Comparison of ENCODE assay signal across 24 cellular contexts in the genomic region with DNA sequence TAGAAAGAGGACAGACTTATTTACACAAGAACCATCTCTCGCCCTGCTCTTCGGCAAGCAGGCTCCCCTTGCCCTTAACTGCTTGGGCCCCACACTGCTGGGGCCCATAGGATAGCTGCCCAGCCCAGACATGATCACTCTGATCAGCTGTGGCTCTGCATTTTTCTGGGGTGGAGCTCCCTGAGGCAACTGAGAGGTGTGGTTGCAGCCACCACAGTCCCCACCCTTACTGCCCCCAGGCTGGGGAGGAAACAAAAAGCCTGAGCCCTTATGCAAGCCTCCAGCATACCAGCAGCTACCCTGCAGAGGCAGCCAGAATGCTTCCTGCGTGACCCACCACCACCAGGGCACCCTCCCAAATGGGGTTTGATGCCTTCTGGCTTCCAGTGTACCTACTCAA.
DNase-seq lines count a peak whose midpoint lies in the region; ATAC-seq, FAIRE-seq and TF ChIP-seq lines count a peak whose summit lies in the region.
"Had no signal": no experiment of that assay in that cellular context is flagged by ENCODE, and none has a peak within 500 bp of the region (broad histone marks: within the 10 kb centered on the region; RNA-seq: fewer than 3 reads in every experiment).

No MANE protein-coding gene starts in this region.

- no peak overlapping the region for H3K4me3 Mint-ChIP-seq in activated naive CD4-positive, alpha-beta T cell treated with anti-CD3 and anti-CD28 coated beads, Interleukin-2, amount 10 ng/mL, durations not matched to agents 7 days and 5 days
- no peak overlapping the region for H3K4me3 Mint-ChIP-seq in activated naive CD4-positive, alpha-beta T cell treated with anti-CD3 and anti-CD28 coated beads for 36 hours
- H3K4me3 Mint-ChIP-seq: activated CD8-positive, alpha-beta T cell treated with anti-CD3 and anti-CD28 coated beads, Interleukin-2, amount 10 ng/mL, durations not matched to agents 7 days and 5 days; activated T-cell treated with anti-CD3 and anti-CD28 coated beads, Interleukin-2, amount 50 U/mL, for 72 hours; CD4-positive, CD25-positive, alpha-beta regulatory T cell; mesothelial cell of epicardium; nephron progenitor cell; stimulated activated effector memory CD8-positive, alpha-beta T cell treated with anti-CD3 and anti-CD28 coated beads, Interleukin-12 subunit alpha, Interleukin-12 subunit beta, amount 100 ng/mL, for 72 hours had no signal

- dilution Hi-C loops in keratinocyte (cut with MboI; ENCODE audit: extremely low pct_ligation_motif_present, low sequenced_read_pairs), result no loop called here

- FAIRE-seq in keratinocyte (lab: Jason Lieb, UNC), result no peak
- FAIRE-seq: H1, K562 had no signal

- 62 to 85% (median 71%) methylated on average over 3 of the region's 3 CpGs for WGBS in spleen, 5 donors

- DNase-seq in DND-41 (no peak), M059J (ENCODE audit: low read depth) (peak; percentile 68), T1000 (lab: John Stamatoyannopoulos, UW) (peak; percentile 47), keratinocyte (ENCODE audit: low read depth, low spot score) (peak; percentile 60), HT-29 (ENCODE audit: low spot score) (no peak), spleen (no peak)
- DNase-seq in activated naive CD4-positive, alpha-beta T cell treated with anti-CD3 and anti-CD28 coated beads, Interleukin-2, amount 10 ng/mL, durations not matched to agents 7 days and 5 days, result no peak
- DNase-seq in activated naive CD4-positive, alpha-beta T cell treated with anti-CD3 and anti-CD28 coated beads for 36 hours, result no peak
- DNase-seq: activated CD8-positive, alpha-beta T cell treated with anti-CD3 and anti-CD28 coated beads, Interleukin-2, amount 10 ng/mL, durations not matched to agents 7 days and 5 days; activated T-cell treated with anti-CD3 and anti-CD28 coated beads, Interleukin-2, amount 50 U/mL, for 72 hours; CD4-positive, CD25-positive, alpha-beta regulatory T cell; NCI-H1105 treated with DMSO at 0.1 percent for 48 hours; NCI-H526; nephron progenitor cell had no signal

- TF ChIP-seq CTCF in DND-41 (IDR thresholded peaks at IDR 0.05; ENCODE audit: borderline replicate concordance, extremely low read depth, low read length, poor library complexity, severe bottlenecking), result no peak
- TF ChIP-seq CTCF in keratinocyte (optimal IDR thresholded peaks at IDR 0.05 in 1 of 3, IDR thresholded peaks at IDR 0.05 in 1 of 3, conservative IDR thresholded peaks at IDR 0.05 in 1 of 3; ENCODE audit: extremely low read depth in 1 of 3, insufficient read depth in 2 of 3, low read length in 3 of 3), result no peak
- no peak for TF ChIP-seq CTCF in spleen (IDR thresholded peaks at IDR 0.05 in 8 of 11, conservative IDR thresholded peaks at IDR 0.05 in 3 of 11)

- H3K9me1 ChIP-seq in keratinocyte (ENCODE audit: control insufficient read depth, extremely low read depth, insufficient read depth, low read length), result no peaks in the 10 kb centered on the region

- TF ChIP-seq POLR2A in spleen (IDR thresholded peaks at IDR 0.05), result no peak

- H3K9me3 Mint-ChIP-seq in activated naive CD4-positive, alpha-beta T cell treated with anti-CD3 and anti-CD28 coated beads, Interleukin-2, amount 10 ng/mL, durations not matched to agents 7 days and 5 days, result no peaks in the 10 kb centered on the region
- no peaks in the 10 kb centered on the region for H3K9me3 Mint-ChIP-seq in activated naive CD4-positive, alpha-beta T cell treated with anti-CD3 and anti-CD28 coated beads for 36 hours
- H3K9me3 Mint-ChIP-seq: activated naive CD4-positive, alpha-beta T cell treated with anti-CD3 and anti-CD28 coated beads, Interleukin-2, amount 50 U/mL, for 72 hours; activated T-cell treated with anti-CD3 and anti-CD28 coated beads, Interleukin-2, amount 50 U/mL, for 72 hours; nephron progenitor cell; stimulated activated effector memory CD8-positive, alpha-beta T cell treated with anti-CD3 and anti-CD28 coated beads, Interleukin-12 subunit alpha, Interleukin-12 subunit beta, amount 100 ng/mL, for 72 hours had no signal

- no peak overlapping the region for H3K4me3 ChIP-seq in DND-41 (ENCODE audit: low read depth in 1 of 2, low read length in 2 of 2)
- H3K4me3 ChIP-seq in keratinocyte (ENCODE audit: control insufficient read depth in 2 of 3, extremely low read depth in 1 of 3, insufficient read depth in 2 of 3, low read depth in 1 of 3, low read length in 3 of 3), result no peak overlapping the region
- H3K4me3 ChIP-seq in spleen, result no peak overlapping the region
- H3K4me3 ChIP-seq: esophagus muscularis mucosa, K562 had no signal

- H3K36me3 ChIP-seq in DND-41 (ENCODE audit: insufficient read depth, low read length) (peaks cover 4% of the 10 kb centered on the region; the same call in 1 of the 2 replicates), keratinocyte (ENCODE audit: control insufficient read depth in 2 of 2, extremely low read depth in 1 of 2, insufficient read depth in 2 of 2, low read length in 2 of 2) (no peaks in the 10 kb centered on the region), spleen (peaks cover 0 to 21% (median 0%) of the 10 kb centered on the region in 6 donors)

- H4K20me1 ChIP-seq in DND-41 (ENCODE audit: insufficient read depth, low read length) (no peaks in the 10 kb centered on the region), keratinocyte (ENCODE audit: control insufficient read depth, extremely low read depth, insufficient read depth, low read length) (no peaks in the 10 kb centered on the region)

- intact Hi-C loops in activated naive CD4-positive, alpha-beta T cell treated with anti-CD3 and anti-CD28 coated beads for 36 hours (cut with micrococcal nuclease), result no loop called here
- intact Hi-C loops in spleen (cut with DNase I; ENCODE audit: low total_unique reads), result no loop called here

- CTCF ChIA-PET in activated naive CD4-positive, alpha-beta T cell treated with anti-CD3 and anti-CD28 coated beads, Interleukin-2, amount 10 ng/mL, durations not matched to agents 7 days and 5 days (lab: Charles Lee), result no interaction called here
- CTCF ChIA-PET in activated naive CD4-positive, alpha-beta T cell treated with anti-CD3 and anti-CD28 coated beads for 36 hours (lab: Charles Lee), result no interaction called here

- H2AFZ ChIP-seq in DND-41 (ENCODE audit: low read depth, low read length) (no peak overlapping the region), keratinocyte (ENCODE audit: control insufficient read depth, low read length) (no peak overlapping the region)
- H2AFZ ChIP-seq: parathyroid adenoma had no signal

- H3K9me3 ChIP-seq in DND-41 (ENCODE audit: insufficient read depth, low read length, severe bottlenecking), result no peaks in the 10 kb centered on the region
- H3K9me3 ChIP-seq in keratinocyte (ENCODE audit: control insufficient read depth, low read depth, low read length), result no peaks in the 10 kb centered on the region
- peaks cover 0 to 19% (median 8%) of the 10 kb centered on the region in 8 donors for H3K9me3 ChIP-seq in spleen
- H3K9me3 ChIP-seq: SK-N-SH had no signal

- no peaks in the 10 kb centered on the region for H3K36me3 Mint-ChIP-seq in activated naive CD4-positive, alpha-beta T cell treated with anti-CD3 and anti-CD28 coated beads, Interleukin-2, amount 10 ng/mL, durations not matched to agents 7 days and 5 days
- no peaks in the 10 kb centered on the region for H3K36me3 Mint-ChIP-seq in activated naive CD4-positive, alpha-beta T cell treated with anti-CD3 and anti-CD28 coated beads for 36 hours (ENCODE audit: low read depth)
- H3K36me3 Mint-ChIP-seq: activated naive CD4-positive, alpha-beta T cell treated with anti-CD3 and anti-CD28 coated beads, Interleukin-2, amount 50 U/mL, for 72 hours; CD4-positive, CD25-positive, alpha-beta regulatory T cell; mesothelial cell of epicardium; stimulated activated effector memory CD8-positive, alpha-beta T cell treated with anti-CD3 and anti-CD28 coated beads, Interleukin-12 subunit alpha, Interleukin-12 subunit beta, amount 100 ng/mL, for 72 hours had no signal

- H3K4me1 ChIP-seq in DND-41 (ENCODE audit: insufficient read depth, low read length) (no peaks in the 10 kb centered on the region), keratinocyte (ENCODE audit: control insufficient read depth, extremely low read depth, insufficient read depth, low read length) (peaks cover 10% of the 10 kb centered on the region), spleen (no peaks in the 10 kb centered on the region)
- H3K4me1 ChIP-seq: esophagus muscularis mucosa, parathyroid adenoma had no signal

- no peak overlapping the region for H3K4me2 ChIP-seq in DND-41 (ENCODE audit: insufficient read depth, low read length)
- peak overlapping the region; percentile 0 for H3K4me2 ChIP-seq in keratinocyte (ENCODE audit: control insufficient read depth, extremely low read depth, insufficient read depth, low read depth, low read length)
- H3K4me2 ChIP-seq: SK-N-SH had no signal

- H3K79me2 ChIP-seq in DND-41 (ENCODE audit: insufficient read depth, low read length), result no peaks in the 10 kb centered on the region
- H3K79me2 ChIP-seq in keratinocyte (ENCODE audit: control insufficient read depth, insufficient read depth, low read length), result no peaks in the 10 kb centered on the region
- H3K79me2 ChIP-seq: parathyroid adenoma had no signal

- no peaks in the 10 kb centered on the region for H3K4me1 Mint-ChIP-seq in activated naive CD4-positive, alpha-beta T cell treated with anti-CD3 and anti-CD28 coated beads, Interleukin-2, amount 10 ng/mL, durations not matched to agents 7 days and 5 days
- H3K4me1 Mint-ChIP-seq in activated naive CD4-positive, alpha-beta T cell treated with anti-CD3 and anti-CD28 coated beads for 36 hours (ENCODE audit: low read depth), result no peaks in the 10 kb centered on the region
- H3K4me1 Mint-ChIP-seq: CD4-positive, CD25-positive, alpha-beta regulatory T cell; mesothelial cell of epicardium; stimulated activated effector memory CD8-positive, alpha-beta T cell treated with anti-CD3 and anti-CD28 coated beads, Interleukin-12 subunit alpha, Interleukin-12 subunit beta, amount 100 ng/mL, for 72 hours had no signal

- no peaks in the 10 kb centered on the region for H3K27me3 ChIP-seq in DND-41 (ENCODE audit: insufficient read depth, low read length, poor library complexity)
- H3K27me3 ChIP-seq in keratinocyte (ENCODE audit: control insufficient read depth, extremely low read depth, insufficient read depth, low read length), result no peaks in the 10 kb centered on the region
- H3K27me3 ChIP-seq in spleen (replicated peaks in 1 of 7), result no peaks in the 10 kb centered on the region
- H3K27me3 ChIP-seq: esophagus muscularis mucosa had no signal

- peak; percentile 44; the same call in 1 of the 3 replicates for ATAC-seq in DND-41 (ENCODE audit: insufficient read depth, low read depth)
- ATAC-seq: activated CD4-positive, CD25-positive, alpha-beta regulatory T cell treated with anti-CD3 and anti-CD28 coated beads, Interleukin-2, amount 50 U/mL, for 24 hours; activated CD8-positive, alpha-beta T cell treated with anti-CD3 and anti-CD28 coated beads, Interleukin-2, amount 10 ng/mL, durations not matched to agents 7 days and 5 days; K562; sciatic nerve had no signal

- no peak overlapping the region for H3K27ac ChIP-seq in DND-41 (ENCODE audit: low read length)
- no peak overlapping the region for H3K27ac ChIP-seq in keratinocyte (ENCODE audit: control insufficient read depth, insufficient read depth, low read length)
- H3K27ac ChIP-seq in spleen, result no peak overlapping the region
- H3K27ac ChIP-seq: esophagus muscularis mucosa, parathyroid adenoma had no signal

- no peaks in the 10 kb centered on the region for H3K27me3 Mint-ChIP-seq in activated naive CD4-positive, alpha-beta T cell treated with anti-CD3 and anti-CD28 coated beads, Interleukin-2, amount 10 ng/mL, durations not matched to agents 7 days and 5 days
- H3K27me3 Mint-ChIP-seq in activated naive CD4-positive, alpha-beta T cell treated with anti-CD3 and anti-CD28 coated beads for 36 hours (ENCODE audit: low read depth), result no peaks in the 10 kb centered on the region
- H3K27me3 Mint-ChIP-seq: CD4-positive, CD25-positive, alpha-beta regulatory T cell had no signal

- H3K9ac ChIP-seq in DND-41 (ENCODE audit: low read depth, low read length) (no peak overlapping the region), keratinocyte (ENCODE audit: control insufficient read depth, extremely low read depth, insufficient read depth, low read length) (no peak overlapping the region)
- H3K9ac ChIP-seq: parathyroid adenoma, SK-N-SH had no signal

- H3K27ac Mint-ChIP-seq in activated naive CD4-positive, alpha-beta T cell treated with anti-CD3 and anti-CD28 coated beads, Interleukin-2, amount 10 ng/mL, durations not matched to agents 7 days and 5 days, result no peak overlapping the region
- H3K27ac Mint-ChIP-seq in activated naive CD4-positive, alpha-beta T cell treated with anti-CD3 and anti-CD28 coated beads for 36 hours, result no peak overlapping the region
- H3K27ac Mint-ChIP-seq: activated CD8-positive, alpha-beta T cell treated with anti-CD3 and anti-CD28 coated beads, Interleukin-2, amount 10 ng/mL, durations not matched to agents 7 days and 5 days; activated T-cell treated with anti-CD3 and anti-CD28 coated beads, Interleukin-2, amount 50 U/mL, for 72 hours; CD4-positive, CD25-positive, alpha-beta regulatory T cell; mesothelial cell of epicardium; nephron progenitor cell; stimulated activated effector memory CD8-positive, alpha-beta T cell treated with anti-CD3 and anti-CD28 coated beads, Interleukin-12 subunit alpha, Interleukin-12 subunit beta, amount 100 ng/mL, for 72 hours had no signal

Comparison
In these comparisons a context has a peak if more than half of its experiments do, and no peak if none do; other contexts are left out.
1. DNase-seq: peak in M059J (single experiment), T1000 (single experiment) and keratinocyte (single experiment); none in DND-41 (single experiment), activated naive CD4-positive, alpha-beta T cell treated with anti-CD3 and anti-CD28 coated beads, Interleukin-2, amount 10 ng/mL, durations not matched to agents 7 days and 5 days (single experiment), HT-29 (single experiment), activated naive CD4-positive, alpha-beta T cell treated with anti-CD3 and anti-CD28 coated beads for 36 hours (single experiment) and spleen (single experiment).